ENCODE assay signal across 15 cellular contexts in genomic region chr17:29744121-29744520, GRCh38.
DNase-seq lines count a peak whose midpoint lies in the region; ATAC-seq, FAIRE-seq and TF ChIP-seq lines count a peak whose summit lies in the region.
"Had no signal": no experiment of that assay in that cellular context is flagged by ENCODE, and none has a peak within 500 bp of the region (broad histone marks: within the 10 kb centered on the region; RNA-seq: fewer than 3 reads in every experiment).

No MANE protein-coding gene starts in this region.

- H3K4me1 ChIP-seq in keratinocyte (ENCODE audit: control insufficient read depth, extremely low read depth, insufficient read depth, low read length) (peaks cover 17% of the 10 kb centered on the region), gastrocnemius medialis (peaks cover 87% of the 10 kb centered on the region in 2 donors), endodermal cell (ENCODE audit: control insufficient read depth, insufficient read depth, low read length) (peaks cover 3% of the 10 kb centered on the region)

- no peaks in the 10 kb centered on the region for H4K20me1 ChIP-seq in keratinocyte (ENCODE audit: control insufficient read depth, extremely low read depth, insufficient read depth, low read length)

- H3K36me3 ChIP-seq in keratinocyte (ENCODE audit: control insufficient read depth in 2 of 2, extremely low read depth in 1 of 2, insufficient read depth in 2 of 2, low read length in 2 of 2), result no peaks in the 10 kb centered on the region
- no peaks in the 10 kb centered on the region for H3K36me3 ChIP-seq in gastrocnemius medialis
- no peaks in the 10 kb centered on the region for H3K36me3 ChIP-seq in endodermal cell (ENCODE audit: control insufficient read depth, insufficient read depth, low read length)

- TF ChIP-seq CTCF in keratinocyte (optimal IDR thresholded peaks at IDR 0.05 in 1 of 3, IDR thresholded peaks at IDR 0.05 in 1 of 3, conservative IDR thresholded peaks at IDR 0.05 in 1 of 3; ENCODE audit: extremely low read depth in 1 of 3, insufficient read depth in 2 of 3, low read length in 3 of 3) (no peak), gastrocnemius medialis (IDR thresholded peaks at IDR 0.05 in 4 of 5, conservative IDR thresholded peaks at IDR 0.05 in 1 of 5) (no peak), progenitor cell of endocrine pancreas (IDR thresholded peaks at IDR 0.05; ENCODE audit: unreplicated experiment) (no peak), endodermal cell (conservative IDR thresholded peaks at IDR 0.05) (no peak)

- peak overlapping the region; percentile 32 for H3K9ac ChIP-seq in keratinocyte (ENCODE audit: control insufficient read depth, extremely low read depth, insufficient read depth, low read length)
- H3K9ac ChIP-seq in endodermal cell (ENCODE audit: extremely low read depth, low read length, poor library complexity, severe bottlenecking), result no peak overlapping the region

- H3K27ac Mint-ChIP-seq in progenitor cell of endocrine pancreas (no peak overlapping the region), endodermal cell (no peak overlapping the region)
- H3K27ac Mint-ChIP-seq: activated T-helper 2 cell treated with anti-CD3 and anti-CD28 coated beads, Interferon-gamma antibody, Interleukin-2, Interleukin-4, amounts not matched to agents 10 μg/mL and 5 μg/mL and 100 μg/mL, durations not matched to agents 14 hours and 24 hours and 36 hours had no signal

- FAIRE-seq in keratinocyte (lab: Jason Lieb, UNC), result no peak
- FAIRE-seq: GM12891 had no signal

- H3K9me3 ChIP-seq in keratinocyte (ENCODE audit: control insufficient read depth, low read depth, low read length), result no peaks in the 10 kb centered on the region
- H3K9me3 ChIP-seq in gastrocnemius medialis, result no peaks in the 10 kb centered on the region
- no peaks in the 10 kb centered on the region for H3K9me3 ChIP-seq in endodermal cell (ENCODE audit: control insufficient read depth, low read length)

- H3K4me2 ChIP-seq in keratinocyte (ENCODE audit: control insufficient read depth, extremely low read depth, insufficient read depth, low read depth, low read length), result no peak overlapping the region

- H3K36me3 Mint-ChIP-seq in progenitor cell of endocrine pancreas (ENCODE audit: insufficient read depth), result no peaks in the 10 kb centered on the region
- H3K36me3 Mint-ChIP-seq in endodermal cell (ENCODE audit: low read depth), result no peaks in the 10 kb centered on the region

- H3K9me3 Mint-ChIP-seq in progenitor cell of endocrine pancreas (ENCODE audit: low read depth) (no peaks in the 10 kb centered on the region), endodermal cell (no peaks in the 10 kb centered on the region)
- H3K9me3 Mint-ChIP-seq: activated T-helper 2 cell treated with anti-CD3 and anti-CD28 coated beads, Interferon-gamma antibody, Interleukin-2, Interleukin-4, amounts not matched to agents 10 μg/mL and 5 μg/mL and 100 μg/mL, durations not matched to agents 14 hours and 24 hours and 36 hours; CD8-positive, alpha-beta T cell had no signal

- dilution Hi-C loops in keratinocyte (cut with MboI; ENCODE audit: extremely low pct_ligation_motif_present, low sequenced_read_pairs), result no loop called here

- no peak overlapping the region for H3K4me3 ChIP-seq in keratinocyte (ENCODE audit: control insufficient read depth in 2 of 3, extremely low read depth in 1 of 3, insufficient read depth in 2 of 3, low read depth in 1 of 3, low read length in 3 of 3)
- H3K4me3 ChIP-seq in gastrocnemius medialis, result no peak overlapping the region
- no peak overlapping the region for H3K4me3 ChIP-seq in endodermal cell (ENCODE audit: low read length)
- H3K4me3 ChIP-seq: coronary artery had no signal

- 92 to 100% methylated on average over 2 to 10 of the region's 10 CpGs for WGBS in endodermal cell (ENCODE audit: insufficient coverage in 1 of 2, insufficient read length in 1 of 2), 2 experiments

- no peak for ATAC-seq in SK-N-SH treated with all-trans-retinoic acid at 6 μM for 48 hours
- no peak for ATAC-seq in gastrocnemius medialis

- DNase-seq in D341Med (ENCODE audit: low spot score) (peak; percentile 47), keratinocyte (ENCODE audit: low read depth, low spot score) (no peak), gastrocnemius medialis (no peak), progenitor cell of endocrine pancreas (ENCODE audit: low spot score, unreplicated experiment) (no peak), endodermal cell (no peak), NCI-H524 (lab: John Stamatoyannopoulos, UW) (no peak), AG20443 (ENCODE audit: low spot score) (no peak)
- DNase-seq: activated CD4-positive, alpha-beta T cell treated with anti-CD3 and anti-CD28 coated beads, Interleukin-2, amount 50 U/mL, for 4 hours; amygdala; CD8-positive, alpha-beta T cell; NCI-H524 treated with DMSO at 0.1 percent for 48 hours had no signal

- in situ Hi-C loops in gastrocnemius medialis (cut with MboI; ENCODE audit: low sequenced_read_pairs in 4 of 4), result no loop called here

- intact Hi-C loops in gastrocnemius medialis (cut with DNase I; ENCODE audit: low total_unique reads), result loop anchor here (2.0 kb wide), 1 partner anchor 33 kb away; no protein-coding TSS in a partner anchor

- H3K79me2 ChIP-seq in keratinocyte (ENCODE audit: control insufficient read depth, insufficient read depth, low read length), result no peaks in the 10 kb centered on the region

- H3K4me1 Mint-ChIP-seq in progenitor cell of endocrine pancreas (ENCODE audit: low read depth) (peaks cover 22% of the 10 kb centered on the region), endodermal cell (peaks cover 13% of the 10 kb centered on the region)

- no peak for TF ChIP-seq POLR2A in gastrocnemius medialis (IDR thresholded peaks at IDR 0.05)

- no peak overlapping the region for H2AFZ ChIP-seq in keratinocyte (ENCODE audit: control insufficient read depth, low read length)

- H3K27me3 ChIP-seq in keratinocyte (ENCODE audit: control insufficient read depth, extremely low read depth, insufficient read depth, low read length) (no peaks in the 10 kb centered on the region), gastrocnemius medialis (no peaks in the 10 kb centered on the region), endodermal cell (ENCODE audit: control insufficient read depth, insufficient read depth, low read length, poor library complexity, severe bottlenecking) (no peaks in the 10 kb centered on the region)

- no peaks in the 10 kb centered on the region for H3K9me1 ChIP-seq in keratinocyte (ENCODE audit: control insufficient read depth, extremely low read depth, insufficient read depth, low read length)

- no peak overlapping the region for H3K4me3 Mint-ChIP-seq in progenitor cell of endocrine pancreas (ENCODE audit: low read depth)
- H3K4me3 Mint-ChIP-seq in endodermal cell, result no peak overlapping the region
- H3K4me3 Mint-ChIP-seq: CD8-positive, alpha-beta T cell had no signal

- H3K27me3 Mint-ChIP-seq in progenitor cell of endocrine pancreas, result no peaks in the 10 kb centered on the region
- H3K27me3 Mint-ChIP-seq in endodermal cell (ENCODE audit: insufficient read depth), result no peaks in the 10 kb centered on the region

- H3K27ac ChIP-seq in keratinocyte (ENCODE audit: control insufficient read depth, insufficient read depth, low read length) (peak overlapping the region; percentile 83), gastrocnemius medialis (peak overlapping the region; percentile 91 to 97 (median 94)), endodermal cell (ENCODE audit: low read depth, low read length) (no peak overlapping the region)
- H3K27ac ChIP-seq: coronary artery had no signal

TF ChIP-seq in SK-N-SH treated with all-trans-retinoic acid at 6 μM for 48 hours, 23 proteins besides CTCF, POLR2A, EP300 and RAD21 (continues in another document):
- 0 out of 2 replicates have a peak, but pooled peaks have one; percentile 8 for TF ChIP-seq CSRNP3 (CRISPR knock-in tag; IDR thresholded peaks at IDR 0.05)
- peak; percentile 81; the same call in 1 of the 2 replicates for TF ChIP-seq TSHZ2 (CRISPR knock-in tag; IDR thresholded peaks at IDR 0.05)
- TF ChIP-seq GLIS3 (CRISPR knock-in tag; IDR thresholded peaks at IDR 0.05), result 0 out of 2 replicates have a peak, but pooled peaks have one; percentile 19
